Comparison of ENCODE assay signal across 9 cellular contexts in genomic region chr2:119290859-119291587, GRCh38.
DNase-seq lines count a peak whose midpoint lies in the region; ATAC-seq lines count a peak whose summit lies in the region.
"Had no signal": no experiment of that assay in that cellular context is flagged by ENCODE, and none has a peak within 500 bp of the region (broad histone marks: within the 10 kb centered on the region; RNA-seq: fewer than 3 reads in every experiment).

No MANE protein-coding gene starts in this region.

- peaks cover 5 to 11% (median 7%) of the 10 kb centered on the region in 3 donors for H3K36me3 Mint-ChIP-seq in immature natural killer cell

- peak; percentile 90 for ATAC-seq in GM19043 (IDR thresholded peaks at IDR 0.05; ENCODE audit: low read depth, unreplicated experiment)
- no peak for ATAC-seq in HG03565 (IDR thresholded peaks at IDR 0.05; ENCODE audit: unreplicated experiment)
- ATAC-seq: naive thymus-derived CD4-positive, alpha-beta T cell had no signal

- no peak overlapping the region for H3K4me3 ChIP-seq in MG63

- H3K4me3 Mint-ChIP-seq in immature natural killer cell = peak overlapping the region in 1 of 5 donors; percentile 40
- H3K4me3 Mint-ChIP-seq: naive thymus-derived CD4-positive, alpha-beta T cell had no signal

- peaks cover 34 to 41% of the 10 kb centered on the region in 2 donors for H3K4me1 Mint-ChIP-seq in immature natural killer cell
- H3K4me1 Mint-ChIP-seq: naive thymus-derived CD4-positive, alpha-beta T cell had no signal

- H3K9me3 ChIP-seq in MG63 = no peaks in the 10 kb centered on the region

- no peaks in the 10 kb centered on the region for H3K9me3 Mint-ChIP-seq in immature natural killer cell
- H3K9me3 Mint-ChIP-seq: naive thymus-derived CD4-positive, alpha-beta T cell had no signal

- no peaks in the 10 kb centered on the region for H3K27me3 ChIP-seq in MG63

- H3K27ac Mint-ChIP-seq in immature natural killer cell = peak overlapping the region in 2 of 6 donors; percentile 53 to 60
- H3K27ac Mint-ChIP-seq: naive thymus-derived CD4-positive, alpha-beta T cell had no signal

- H3K36me3 ChIP-seq in MG63 = no peaks in the 10 kb centered on the region

- peaks cover 0 to 2% (median 1%) of the 10 kb centered on the region in 3 donors for H3K27me3 Mint-ChIP-seq in immature natural killer cell (ENCODE audit: low read depth in 3 of 3)
- H3K27me3 Mint-ChIP-seq: naive thymus-derived CD4-positive, alpha-beta T cell had no signal

- DNase-seq in AG08396 (ENCODE audit: low spot score) (peak; percentile 70), MG63 (peak; percentile 71), SKM-1 treated with dmso at 0.1 percent for 144 hours (lab: John Stamatoyannopoulos, UW; ENCODE audit: unreplicated experiment) (peak; percentile 44), astrocyte of the hippocampus (ENCODE audit: low read depth, low spot score) (peak; percentile 69), immature natural killer cell (peak in 2 of 3 donors; percentile 23 to 43)
- DNase-seq in stimulated activated CD4-positive, alpha-beta T cell treated with anti-CD3 and anti-CD28 coated beads, Interleukin-2, amount 100 ng/mL, for 24 hours = peak; percentile 75 to 82
